In the genomic region with DNA sequence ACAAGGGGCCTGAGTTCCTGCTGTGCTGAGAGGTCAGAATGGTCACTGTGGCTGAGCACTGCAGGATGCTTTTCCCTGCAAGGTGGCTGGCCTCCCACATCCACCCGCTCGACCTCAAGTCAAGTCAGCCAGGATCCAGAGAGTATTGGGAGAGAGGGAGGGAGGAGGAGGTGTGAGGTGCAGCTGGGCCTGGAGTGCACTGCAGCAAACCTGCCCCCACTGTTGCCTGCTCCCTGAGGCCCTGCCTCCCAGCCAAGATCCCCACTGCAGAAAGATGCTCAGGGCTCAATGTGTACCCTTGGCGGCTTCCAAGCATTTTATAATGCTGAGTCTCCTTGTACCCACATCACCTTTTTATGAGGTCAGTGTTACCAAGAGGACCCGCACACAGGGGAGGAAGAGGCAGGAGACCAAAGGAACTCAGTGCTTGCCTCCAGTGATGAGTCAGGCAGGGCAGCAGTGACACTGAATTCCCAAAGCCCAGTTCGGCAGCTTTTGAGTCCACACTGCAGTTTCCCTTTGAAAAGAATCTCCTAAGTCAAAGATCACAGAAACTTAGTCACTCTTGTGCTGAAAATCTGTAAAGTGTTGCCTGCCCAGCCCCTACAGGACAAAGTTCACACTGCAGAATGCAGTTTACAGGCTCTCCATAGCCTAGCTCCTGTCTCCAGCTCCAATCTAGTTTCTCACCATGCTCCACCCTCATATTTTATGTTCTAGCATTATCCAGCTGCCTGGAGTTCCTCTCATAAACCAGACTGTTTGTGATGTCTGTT, we compare ENCODE assay signal across 10 cellular contexts. TPM values are rescaled to one million over a fixed set of nuclear protein-coding genes. Genes with fewer than 3 reads are reported as not detected.
A peak's percentile ranks its signal among the peaks of the same experiment; 100 is the strongest.
DNase-seq lines count a peak whose midpoint lies in the region; ATAC-seq and TF ChIP-seq lines count a peak whose summit lies in the region.
"Had no signal": no experiment of that assay in that cellular context is flagged by ENCODE, and none has a peak within 500 bp of the region (broad histone marks: within the 10 kb centered on the region; RNA-seq: fewer than 3 reads in every experiment).

No MANE protein-coding gene starts in this region.

- peak overlapping the region; percentile 90 for H3K4me3 Mint-ChIP-seq in activated T-cell treated with anti-CD3 and anti-CD28 coated beads, Interleukin-2, amount 50 U/mL, for 4 hours
- peak overlapping the region; percentile 32 for H3K4me3 Mint-ChIP-seq in stimulated activated memory B cell treated with anti-CD40 and anti-IgM and Interleukin-4, amounts not matched to agents 10 μg/mL and 1 μg/mL and 100 μg/mL, for 72 hours

- CTCF ChIA-PET in IMR-90 (lab: Yijun Ruan, JAX) = interaction anchor here (0.6 kb wide), 1 partner anchor 12 kb away, joined by 4 read pairs; no protein-coding TSS in a partner anchor

- WGBS in IMR-90 (ENCODE audit: extremely low coverage in 2 of 2, insufficient read length in 1 of 2), 2 experiments = no CpG with 5 or more reads among the region's 5 CpGs
- 52% methylated on average over 3 of the region's 5 CpGs for WGBS in hepatocyte (ENCODE audit: low lambda C conversion rate, missing lambda C conversion rate)

- TF ChIP-seq POLR2A in IMR-90 (IDR thresholded peaks at IDR 0.05; ENCODE audit: low read depth, low read length) = no peak

- intact Hi-C loops in IMR-90 (cut with micrococcal nuclease) = no loop called here

- H2BK120ac ChIP-seq in IMR-90 (ENCODE audit: low read depth, low read length) = 0 out of 2 replicates have a peak overlapping the region, but pooled peaks have one; percentile 1

- no peak overlapping the region for H3K18ac ChIP-seq in IMR-90 (ENCODE audit: low read depth, low read length)

- peak overlapping the region; percentile 39 for H2AK9ac ChIP-seq in IMR-90 (replicated peaks; ENCODE audit: low read depth, low read length, poor library complexity)

- no peak; the same call in 1 of the 2 replicates for TF ChIP-seq RAD21 in IMR-90 (IDR thresholded peaks at IDR 0.05; ENCODE audit: low read length)

- peak overlapping the region; percentile 15; the same call in 1 of the 2 replicates for H2AK5ac ChIP-seq in IMR-90 (ENCODE audit: low read depth, low read length)

- H4K20me1 ChIP-seq in DOHH2 (ENCODE audit: control insufficient read depth, insufficient read depth, low read depth, low read length) (no peaks in the 10 kb centered on the region), IMR-90 (ENCODE audit: insufficient read depth, low read length) (no peaks in the 10 kb centered on the region), hepatocyte (ENCODE audit: insufficient read depth, poor library complexity, severe bottlenecking) (no peaks in the 10 kb centered on the region)

- H3K14ac ChIP-seq in IMR-90 (replicated peaks; ENCODE audit: low read depth, low read length) = no peak overlapping the region

- peaks cover 36% of the 10 kb centered on the region for H3K79me2 ChIP-seq in DOHH2 (ENCODE audit: control insufficient read depth, low read length)
- peaks cover 19% of the 10 kb centered on the region for H3K79me2 ChIP-seq in hepatocyte

- H2AFZ ChIP-seq in IMR-90 (replicated peaks; ENCODE audit: low read length, poor library complexity) (peak overlapping the region; percentile 29), hepatocyte (no peak overlapping the region)

- peaks cover 4 to 6% of the 10 kb centered on the region in 2 experiments; a peak in 1 of 4 replicates for H3K79me1 ChIP-seq in IMR-90 (ENCODE audit: low read depth in 1 of 2, low read length in 2 of 2)

- H3K36me3 ChIP-seq in DOHH2 (ENCODE audit: control insufficient read depth, low read length) (peaks cover 15% of the 10 kb centered on the region), IMR-90 (ENCODE audit: control insufficient read depth, insufficient read depth, low read length) (no peaks in the 10 kb centered on the region), hepatocyte (replicated peaks; ENCODE audit: insufficient read depth, low read depth) (no peaks in the 10 kb centered on the region)
- H3K36me3 ChIP-seq: SJSA1 had no signal

- in situ Hi-C loops in IMR-90 (cut with MboI; ENCODE audit: low sequenced_read_pairs) = no loop called here

- H3K9me1 ChIP-seq in IMR-90 (ENCODE audit: insufficient read depth, low read length) = peaks cover 11% of the 10 kb centered on the region; the same call in 1 of the 2 replicates

- H4K91ac ChIP-seq in IMR-90 (ENCODE audit: insufficient read depth, low read depth, low read length) = no peak overlapping the region; the same call in 1 of the 2 replicates

- no peaks in the 10 kb centered on the region for H3K27me3 Mint-ChIP-seq in activated T-cell treated with anti-CD3 and anti-CD28 coated beads, Interleukin-2, amount 50 U/mL, for 4 hours (ENCODE audit: low read depth)
- H3K27me3 Mint-ChIP-seq in stimulated activated memory B cell treated with anti-CD40 and anti-IgM and Interleukin-4, amounts not matched to agents 10 μg/mL and 1 μg/mL and 100 μg/mL, for 72 hours = no peaks in the 10 kb centered on the region

- ATAC-seq in IMR-90 (ENCODE audit: low read depth) (no peak), GM21526 (IDR thresholded peaks at IDR 0.05; ENCODE audit: low FRiP score, unreplicated experiment) (no peak)
- ATAC-seq in activated T-cell treated with anti-CD3 and anti-CD28 coated beads, Interleukin-2, amount 50 U/mL, for 4 hours = no peak
- ATAC-seq in stimulated activated memory B cell treated with anti-CD40 and anti-IgM and Interleukin-4, amounts not matched to agents 10 μg/mL and 1 μg/mL and 100 μg/mL, for 72 hours = no peak

- no peaks in the 10 kb centered on the region for H3K9me3 Mint-ChIP-seq in activated T-cell treated with anti-CD3 and anti-CD28 coated beads, Interleukin-2, amount 50 U/mL, for 4 hours
- H3K9me3 Mint-ChIP-seq in stimulated activated memory B cell treated with anti-CD40 and anti-IgM and Interleukin-4, amounts not matched to agents 10 μg/mL and 1 μg/mL and 100 μg/mL, for 72 hours = no peaks in the 10 kb centered on the region

- H4K8ac ChIP-seq in IMR-90 (ENCODE audit: low read depth in 2 of 2, low read length in 2 of 2) = no peak overlapping the region

- peak overlapping the region; percentile 63 for H3K4me3 ChIP-seq in DOHH2 (ENCODE audit: low read length)
- H3K4me3 ChIP-seq in IMR-90 (ENCODE audit: insufficient read depth, low read depth, low read length) = no peak overlapping the region
- H3K4me3 ChIP-seq in hepatocyte = no peak overlapping the region
- H3K4me3 ChIP-seq: SJSA1, skin epidermis had no signal

- TF ChIP-seq CTCF in DOHH2 (IDR thresholded peaks at IDR 0.05; ENCODE audit: low read depth, low read length, poor library complexity, severe bottlenecking) (peak; percentile 76), IMR-90 (conservative IDR thresholded peaks at IDR 0.05; ENCODE audit: low read depth, low read length) (peak; percentile 35), hepatocyte (IDR thresholded peaks at IDR 0.05; ENCODE audit: poor library complexity) (peak; percentile 39)

- no peak overlapping the region for H3K23ac ChIP-seq in IMR-90 (ENCODE audit: low read depth, low read length)

- H3K9me2 ChIP-seq in DOHH2 (replicated peaks; ENCODE audit: control insufficient read depth, low read length) (no peaks in the 10 kb centered on the region), hepatocyte (replicated peaks; ENCODE audit: insufficient read depth) (no peaks in the 10 kb centered on the region)

- H3K4me2 ChIP-seq in DOHH2 (ENCODE audit: low read length) (peak overlapping the region; percentile 79), IMR-90 (ENCODE audit: low read depth, low read length) (peak overlapping the region; percentile 30; the same call in 1 of the 2 replicates), hepatocyte (peak overlapping the region; percentile 39)

- no peak overlapping the region for H3K9ac ChIP-seq in IMR-90 (ENCODE audit: low read depth, low read length)

- H3K9me3 ChIP-seq in DOHH2 (ENCODE audit: control insufficient read depth, insufficient read depth, low read length) = peaks cover 9% of the 10 kb centered on the region; the same call in 1 of the 2 replicates
- H3K9me3 ChIP-seq in IMR-90 (ENCODE audit: control insufficient read depth, insufficient read depth, low read length) = no peaks in the 10 kb centered on the region
- no peaks in the 10 kb centered on the region for H3K9me3 ChIP-seq in hepatocyte (ENCODE audit: low read depth)
- H3K9me3 ChIP-seq: SJSA1 had no signal

- H3K27ac ChIP-seq in DOHH2 (ENCODE audit: low read depth, low read length) (peak overlapping the region; percentile 38), IMR-90 (ENCODE audit: insufficient read depth, low read length) (no peak overlapping the region), hepatocyte (peak overlapping the region; percentile 74)
- H3K27ac ChIP-seq: SJSA1, skin epidermis had no signal

- peaks cover 83% of the 10 kb centered on the region for H3K4me1 Mint-ChIP-seq in activated T-cell treated with anti-CD3 and anti-CD28 coated beads, Interleukin-2, amount 50 U/mL, for 4 hours (ENCODE audit: low read depth)
- peaks cover 77% of the 10 kb centered on the region for H3K4me1 Mint-ChIP-seq in stimulated activated memory B cell treated with anti-CD40 and anti-IgM and Interleukin-4, amounts not matched to agents 10 μg/mL and 1 μg/mL and 100 μg/mL, for 72 hours

- peaks cover 14% of the 10 kb centered on the region for H3K36me3 Mint-ChIP-seq in activated T-cell treated with anti-CD3 and anti-CD28 coated beads, Interleukin-2, amount 50 U/mL, for 4 hours (ENCODE audit: insufficient read depth)
- H3K36me3 Mint-ChIP-seq in stimulated activated memory B cell treated with anti-CD40 and anti-IgM and Interleukin-4, amounts not matched to agents 10 μg/mL and 1 μg/mL and 100 μg/mL, for 72 hours = peaks cover 5% of the 10 kb centered on the region

- POLR2A ChIA-PET in IMR-90 (lab: Charles Lee; ENCODE audit: unreplicated experiment) = no interaction called here

- 0 out of 3 replicates have a peak overlapping the region, but pooled peaks have one; percentile 50 for H2BK15ac ChIP-seq in IMR-90 (ENCODE audit: low read depth, low read length)

- H3K27me3 ChIP-seq in DOHH2 (ENCODE audit: control insufficient read depth, low read length) (no peaks in the 10 kb centered on the region), IMR-90 (ENCODE audit: control insufficient read depth, insufficient read depth, low read length) (no peaks in the 10 kb centered on the region), hepatocyte (no peaks in the 10 kb centered on the region)
- H3K27me3 ChIP-seq: SJSA1 had no signal

- peaks cover 24% of the 10 kb centered on the region for H3F3A ChIP-seq in DOHH2 (ENCODE audit: control insufficient read depth, insufficient read depth)

- H2BK5ac ChIP-seq in IMR-90 (ENCODE audit: low read depth, low read length, poor library complexity, severe bottlenecking) = peak overlapping the region; percentile 34

- H3K56ac ChIP-seq in IMR-90 (ENCODE audit: extremely low read depth, insufficient read depth, low read length) = peak overlapping the region; percentile 19; the same call in 1 of the 2 replicates

- peaks cover 85% of the 10 kb centered on the region for H3K4me1 ChIP-seq in DOHH2 (ENCODE audit: control insufficient read depth, low read length)
- peaks cover 6% of the 10 kb centered on the region for H3K4me1 ChIP-seq in IMR-90 (ENCODE audit: control insufficient read depth, insufficient read depth, low read length)
- H3K4me1 ChIP-seq in hepatocyte (ENCODE audit: insufficient read depth) = peaks cover 25% of the 10 kb centered on the region
- H3K4me1 ChIP-seq: SJSA1 had no signal

- no TSS peak for BruUV-seq in IMR-90 (replicated peaks; lab: Mats Ljungman, UMichigan)

- H4K5ac ChIP-seq in IMR-90 (ENCODE audit: low read depth, low read length) = no peak overlapping the region

- dilution Hi-C loops in IMR-90 (cut with HindIII; ENCODE audit: low sequenced_read_pairs, unreplicated experiment) = no loop called here

- peak overlapping the region; percentile 16; the same call in 1 of the 2 replicates for H3K4ac ChIP-seq in IMR-90 (ENCODE audit: low read depth, low read length)

- peak overlapping the region; percentile 65 for H3K27ac Mint-ChIP-seq in stimulated activated memory B cell treated with anti-CD40 and anti-IgM and Interleukin-4, amounts not matched to agents 10 μg/mL and 1 μg/mL and 100 μg/mL, for 72 hours

- DNase-seq in IMR-90 (peak; percentile 49), hepatocyte (ENCODE audit: low spot score) (peak; percentile 76), NCI-H2171 (lab: John Stamatoyannopoulos, UW) (no peak), iPS-NIHi7 (ENCODE audit: extremely low spot score) (no peak)
- no peak for DNase-seq in activated T-cell treated with anti-CD3 and anti-CD28 coated beads, Interleukin-2, amount 50 U/mL, for 4 hours

- no peak overlapping the region for H2BK20ac ChIP-seq in IMR-90 (ENCODE audit: low read depth, low read length)

RNA-seq across cellular contexts. Expression of a gene that starts 3.1 kb away (rescaled TPM):
- total RNA-seq in IMR-90 (2012; rRNA removed) (17.6 and 20.6 TPM in 2 replicates), hepatocyte (26.6 and 27.6 TPM in 2 replicates)
- polyA plus RNA-seq in IMR-90 (2012; rRNA removed) (6.5 and 7.0 TPM in 2 replicates), hepatocyte (8.8 and 10.4 TPM in 2 replicates)
- polyA plus RNA-seq in IMR-90 (2012; cell fraction: cytosol; rRNA removed) = 3.4 and 3.7 TPM in 2 replicates
- 1.2 and 2.1 TPM in 2 replicates for polyA plus RNA-seq in IMR-90 (2012; cell fraction: nucleus; rRNA removed; ENCODE audit: low replicate concordance)
- total RNA-seq in activated T-cell treated with anti-CD3 and anti-CD28 coated beads, Interleukin-2, amount 50 U/mL, for 4 hours = 10 to 100 TPM; 15.1 to 30.4 (median 21.0) TPM

RNA-seq across cellular contexts. Expression of a gene that starts 26.0 kb away (rescaled TPM):
- 3.4 and 4.4 TPM in 2 replicates for total RNA-seq in IMR-90 (2012; rRNA removed)
- polyA plus RNA-seq in IMR-90 (2012; rRNA removed) = 11.3 and 14.3 TPM in 2 replicates
- 5.6 and 7.5 TPM in 2 replicates for polyA plus RNA-seq in IMR-90 (2012; cell fraction: cytosol; rRNA removed)
- polyA plus RNA-seq in IMR-90 (2012; cell fraction: nucleus; rRNA removed; ENCODE audit: low replicate concordance) = 3.0 and 6.5 TPM in 2 replicates
- total RNA-seq in activated T-cell treated with anti-CD3 and anti-CD28 coated beads, Interleukin-2, amount 50 U/mL, for 4 hours = 10 to 100 TPM; 51.7 to 63.4 (median 56.1) TPM
- 31.2 and 52.0 TPM in 2 replicates for total RNA-seq in hepatocyte
- 43.0 and 48.2 TPM in 2 replicates for polyA plus RNA-seq in hepatocyte

RNA-seq across cellular contexts. Expression of a gene that starts 43.5 kb away (rescaled TPM):
- total RNA-seq in IMR-90 (2012; rRNA removed) = not detected in 2 replicates
- polyA plus RNA-seq in IMR-90 (2012; rRNA removed) = not detected in 2 replicates
- not detected in 2 replicates for polyA plus RNA-seq in IMR-90 (2012; cell fraction: cytosol; rRNA removed)
- not detected in 2 replicates for polyA plus RNA-seq in IMR-90 (2012; cell fraction: nucleus; rRNA removed; ENCODE audit: low replicate concordance)
- not detected for total RNA-seq in activated T-cell treated with anti-CD3 and anti-CD28 coated beads, Interleukin-2, amount 50 U/mL, for 4 hours
- not detected in 2 replicates for total RNA-seq in hepatocyte
- not detected in 2 replicates for polyA plus RNA-seq in hepatocyte
- total RNA-seq: SJSA1 had no signal

Comparison
In these comparisons a context has a peak if more than half of its experiments do, and no peak if none do; other contexts are left out.
1. DNase-seq: peak in IMR-90 (single experiment) and hepatocyte (single experiment); none in activated T-cell treated with anti-CD3 and anti-CD28 coated beads, Interleukin-2, amount 50 U/mL, for 4 hours (single experiment), NCI-H2171 (single experiment) and iPS-NIHi7 (single experiment).
2. Peak in every context shown above with its lines, with median percentiles within 50 percentile points of each other: H3K4me2 ChIP-seq and CTCF ChIP-seq.